Comparison of ENCODE assay signal across 1 cellular context in the genomic region with DNA sequence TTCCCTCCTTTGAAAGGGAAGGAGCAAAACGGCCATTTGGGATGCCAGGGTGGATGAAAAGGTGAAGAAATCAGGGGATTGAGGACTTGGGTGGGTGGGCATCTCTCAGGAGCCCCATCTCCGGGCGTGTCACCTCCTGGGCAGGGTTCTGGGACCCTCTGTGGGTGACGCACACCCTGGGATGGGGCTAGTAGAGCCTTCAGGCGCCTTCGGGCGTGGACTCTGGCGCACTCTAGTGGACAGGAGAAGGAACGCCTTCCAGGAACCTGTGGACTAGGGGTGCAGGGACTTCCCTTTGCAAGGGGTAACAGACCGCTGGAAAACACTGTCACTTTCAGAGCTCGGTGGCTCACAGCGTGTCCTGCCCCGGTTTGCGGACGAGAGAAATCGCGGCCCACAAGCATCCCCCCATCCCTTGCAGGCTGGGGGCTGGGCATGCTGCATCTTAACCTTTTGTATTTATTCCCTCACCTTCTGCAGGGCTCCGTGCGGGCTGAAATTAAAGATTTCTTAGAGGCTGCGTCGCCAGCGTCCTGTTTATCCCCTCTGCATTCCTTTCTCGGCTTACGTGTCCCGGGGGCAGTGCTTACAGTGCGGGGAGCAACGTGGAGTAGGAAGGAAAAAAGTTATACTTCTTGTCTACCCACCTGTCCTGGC.
TF ChIP-seq lines count a peak whose summit lies in the region.

No MANE protein-coding gene starts in this region.

TF ChIP-seq in HEK293, 187 proteins besides CTCF, POLR2A, EP300 and RAD21 (continued from another document and continues in another):
- TF ChIP-seq, protein P1, sequence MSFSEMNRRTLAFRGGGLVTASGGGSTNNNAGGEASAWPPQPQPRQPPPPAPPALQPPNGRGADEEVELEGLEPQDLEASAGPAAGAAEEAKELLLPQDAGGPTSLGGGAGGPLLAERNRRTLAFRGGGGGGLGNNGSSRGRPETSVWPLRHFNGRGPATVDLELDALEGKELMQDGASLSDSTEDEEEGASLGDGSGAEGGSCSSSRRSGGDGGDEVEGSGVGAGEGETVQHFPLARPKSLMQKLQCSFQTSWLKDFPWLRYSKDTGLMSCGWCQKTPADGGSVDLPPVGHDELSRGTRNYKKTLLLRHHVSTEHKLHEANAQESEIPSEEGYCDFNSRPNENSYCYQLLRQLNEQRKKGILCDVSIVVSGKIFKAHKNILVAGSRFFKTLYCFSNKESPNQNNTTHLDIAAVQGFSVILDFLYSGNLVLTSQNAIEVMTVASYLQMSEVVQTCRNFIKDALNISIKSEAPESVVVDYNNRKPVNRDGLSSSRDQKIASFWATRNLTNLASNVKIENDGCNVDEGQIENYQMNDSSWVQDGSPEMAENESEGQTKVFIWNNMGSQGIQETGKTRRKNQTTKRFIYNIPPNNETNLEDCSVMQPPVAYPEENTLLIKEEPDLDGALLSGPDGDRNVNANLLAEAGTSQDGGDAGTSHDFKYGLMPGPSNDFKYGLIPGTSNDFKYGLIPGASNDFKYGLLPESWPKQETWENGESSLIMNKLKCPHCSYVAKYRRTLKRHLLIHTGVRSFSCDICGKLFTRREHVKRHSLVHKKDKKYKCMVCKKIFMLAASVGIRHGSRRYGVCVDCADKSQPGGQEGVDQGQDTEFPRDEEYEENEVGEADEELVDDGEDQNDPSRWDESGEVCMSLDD (tag by site-specific recombination; IDR thresholded peaks at IDR 0.05) = peak; percentile 58
- TF ChIP-seq ZNF354C (tag by site-specific recombination; IDR thresholded peaks at IDR 0.05; ENCODE audit: borderline replicate concordance, low read depth) (no peak), ZNF843 (tag by site-specific recombination; IDR thresholded peaks at IDR 0.05) (no peak), SCRT1 (tag by site-specific recombination; IDR thresholded peaks at IDR 0.05; ENCODE audit: borderline replicate concordance) (peak; percentile 92), SCRT2 (tag by site-specific recombination; IDR thresholded peaks at IDR 0.05) (peak; percentile 92), ZIC2 (tag by site-specific recombination; IDR thresholded peaks at IDR 0.05) (no peak), ZNF558 (tag by site-specific recombination; IDR thresholded peaks at IDR 0.05) (no peak), SALL2 (tag by site-specific recombination; IDR thresholded peaks at IDR 0.05; ENCODE audit: borderline replicate concordance) (no peak), ZNF585B (tag by site-specific recombination; IDR thresholded peaks at IDR 0.05) (no peak), HOXD13 (CRISPR knock-in tag; IDR thresholded peaks at IDR 0.05; ENCODE audit: borderline replicate concordance) (no peak), ZNF239 (tag by site-specific recombination; IDR thresholded peaks at IDR 0.05) (no peak), ZNF114 (tag by site-specific recombination; IDR thresholded peaks at IDR 0.05) (no peak), BCL11A (tag by site-specific recombination; IDR thresholded peaks at IDR 0.05; ENCODE audit: low read depth) (no peak), ZBTB17 (tag by site-specific recombination; IDR thresholded peaks at IDR 0.05) (no peak), GLIS1 (tag by site-specific recombination; IDR thresholded peaks at IDR 0.05) (peak; percentile 58), ZNF76 (tag by site-specific recombination; IDR thresholded peaks at IDR 0.05; ENCODE audit: borderline replicate concordance, low read depth) (no peak), ZNF623 (tag by site-specific recombination; IDR thresholded peaks at IDR 0.05) (no peak), ZNF837 (tag by site-specific recombination; IDR thresholded peaks at IDR 0.05) (no peak), ZNF138 (tag by site-specific recombination; IDR thresholded peaks at IDR 0.05; ENCODE audit: borderline replicate concordance) (no peak), GLIS2 (tag by site-specific recombination; IDR thresholded peaks at IDR 0.05) (peak; percentile 31; the same call in 1 of the 2 replicates), ZNF112 (tag by site-specific recombination; IDR thresholded peaks at IDR 0.05) (no peak), ZNF830 (tag by site-specific recombination; IDR thresholded peaks at IDR 0.05; ENCODE audit: low read depth) (no peak), ZBTB8A (tag by site-specific recombination; IDR thresholded peaks at IDR 0.05) (peak; percentile 33; the same call in 1 of the 2 replicates), ZNF624 (tag by site-specific recombination; IDR thresholded peaks at IDR 0.05) (no peak), ZNF292 (tag by site-specific recombination; IDR thresholded peaks at IDR 0.05; ENCODE audit: borderline replicate concordance, low read depth) (no peak), ZNF37A (tag by site-specific recombination; IDR thresholded peaks at IDR 0.05) (no peak), ZNF768 (tag by site-specific recombination; IDR thresholded peaks at IDR 0.05) (no peak), ZNF654 (tag by site-specific recombination; IDR thresholded peaks at IDR 0.05; ENCODE audit: low read depth) (peak; percentile 90), ZNF549 (tag by site-specific recombination; IDR thresholded peaks at IDR 0.05) (no peak), KLF7 (tag by site-specific recombination; IDR thresholded peaks at IDR 0.05; ENCODE audit: borderline replicate concordance) (no peak), OVOL3 (tag by site-specific recombination; IDR thresholded peaks at IDR 0.05) (no peak), ZNF677 (tag by site-specific recombination; IDR thresholded peaks at IDR 0.05) (no peak), PRDM1 (tag by site-specific recombination; IDR thresholded peaks at IDR 0.05) (0 out of 2 replicates have a peak, but pooled peaks have one; percentile 22), ZFP41 (tag by site-specific recombination; IDR thresholded peaks at IDR 0.05; ENCODE audit: borderline replicate concordance) (no peak), ZNF416 (tag by site-specific recombination; IDR thresholded peaks at IDR 0.05) (no peak)
- TF ChIP-seq, protein P2, sequence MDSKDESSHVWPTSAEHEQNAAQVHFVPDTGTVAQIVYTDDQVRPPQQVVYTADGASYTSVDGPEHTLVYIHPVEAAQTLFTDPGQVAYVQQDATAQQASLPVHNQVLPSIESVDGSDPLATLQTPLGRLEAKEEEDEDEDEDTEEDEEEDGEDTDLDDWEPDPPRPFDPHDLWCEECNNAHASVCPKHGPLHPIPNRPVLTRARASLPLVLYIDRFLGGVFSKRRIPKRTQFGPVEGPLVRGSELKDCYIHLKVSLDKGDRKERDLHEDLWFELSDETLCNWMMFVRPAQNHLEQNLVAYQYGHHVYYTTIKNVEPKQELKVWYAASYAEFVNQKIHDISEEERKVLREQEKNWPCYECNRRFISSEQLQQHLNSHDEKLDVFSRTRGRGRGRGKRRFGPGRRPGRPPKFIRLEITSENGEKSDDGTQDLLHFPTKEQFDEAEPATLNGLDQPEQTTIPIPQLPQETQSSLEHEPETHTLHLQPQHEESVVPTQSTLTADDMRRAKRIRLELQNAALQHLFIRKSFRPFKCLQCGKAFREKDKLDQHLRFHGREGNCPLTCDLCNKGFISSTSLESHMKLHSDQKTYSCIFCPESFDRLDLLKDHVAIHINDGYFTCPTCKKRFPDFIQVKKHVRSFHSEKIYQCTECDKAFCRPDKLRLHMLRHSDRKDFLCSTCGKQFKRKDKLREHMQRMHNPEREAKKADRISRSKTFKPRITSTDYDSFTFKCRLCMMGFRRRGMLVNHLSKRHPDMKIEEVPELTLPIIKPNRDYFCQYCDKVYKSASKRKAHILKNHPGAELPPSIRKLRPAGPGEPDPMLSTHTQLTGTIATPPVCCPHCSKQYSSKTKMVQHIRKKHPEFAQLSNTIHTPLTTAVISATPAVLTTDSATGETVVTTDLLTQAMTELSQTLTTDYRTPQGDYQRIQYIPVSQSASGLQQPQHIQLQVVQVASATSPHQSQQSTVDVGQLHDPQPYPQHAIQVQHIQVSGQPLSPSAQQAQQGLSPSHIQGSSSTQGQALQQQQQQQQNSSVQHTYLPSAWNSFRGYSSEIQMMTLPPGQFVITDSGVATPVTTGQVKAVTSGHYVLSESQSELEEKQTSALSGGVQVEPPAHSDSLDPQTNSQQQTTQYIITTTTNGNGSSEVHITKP (tag by site-specific recombination; IDR thresholded peaks at IDR 0.05) = no peak
- TF ChIP-seq, protein P3, sequence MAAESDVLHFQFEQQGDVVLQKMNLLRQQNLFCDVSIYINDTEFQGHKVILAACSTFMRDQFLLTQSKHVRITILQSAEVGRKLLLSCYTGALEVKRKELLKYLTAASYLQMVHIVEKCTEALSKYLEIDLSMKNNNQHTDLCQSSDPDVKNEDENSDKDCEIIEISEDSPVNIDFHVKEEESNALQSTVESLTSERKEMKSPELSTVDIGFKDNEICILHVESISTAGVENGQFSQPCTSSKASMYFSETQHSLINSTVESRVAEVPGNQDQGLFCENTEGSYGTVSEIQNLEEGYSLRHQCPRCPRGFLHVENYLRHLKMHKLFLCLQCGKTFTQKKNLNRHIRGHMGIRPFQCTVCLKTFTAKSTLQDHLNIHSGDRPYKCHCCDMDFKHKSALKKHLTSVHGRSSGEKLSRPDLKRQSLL (tag by site-specific recombination; IDR thresholded peaks at IDR 0.05) = no peak
- TF ChIP-seq, protein P4, sequence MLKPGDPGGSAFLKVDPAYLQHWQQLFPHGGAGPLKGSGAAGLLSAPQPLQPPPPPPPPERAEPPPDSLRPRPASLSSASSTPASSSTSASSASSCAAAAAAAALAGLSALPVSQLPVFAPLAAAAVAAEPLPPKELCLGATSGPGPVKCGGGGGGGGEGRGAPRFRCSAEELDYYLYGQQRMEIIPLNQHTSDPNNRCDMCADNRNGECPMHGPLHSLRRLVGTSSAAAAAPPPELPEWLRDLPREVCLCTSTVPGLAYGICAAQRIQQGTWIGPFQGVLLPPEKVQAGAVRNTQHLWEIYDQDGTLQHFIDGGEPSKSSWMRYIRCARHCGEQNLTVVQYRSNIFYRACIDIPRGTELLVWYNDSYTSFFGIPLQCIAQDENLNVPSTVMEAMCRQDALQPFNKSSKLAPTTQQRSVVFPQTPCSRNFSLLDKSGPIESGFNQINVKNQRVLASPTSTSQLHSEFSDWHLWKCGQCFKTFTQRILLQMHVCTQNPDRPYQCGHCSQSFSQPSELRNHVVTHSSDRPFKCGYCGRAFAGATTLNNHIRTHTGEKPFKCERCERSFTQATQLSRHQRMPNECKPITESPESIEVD (tag by site-specific recombination; IDR thresholded peaks at IDR 0.05) = no peak
- TF ChIP-seq, protein P5, sequence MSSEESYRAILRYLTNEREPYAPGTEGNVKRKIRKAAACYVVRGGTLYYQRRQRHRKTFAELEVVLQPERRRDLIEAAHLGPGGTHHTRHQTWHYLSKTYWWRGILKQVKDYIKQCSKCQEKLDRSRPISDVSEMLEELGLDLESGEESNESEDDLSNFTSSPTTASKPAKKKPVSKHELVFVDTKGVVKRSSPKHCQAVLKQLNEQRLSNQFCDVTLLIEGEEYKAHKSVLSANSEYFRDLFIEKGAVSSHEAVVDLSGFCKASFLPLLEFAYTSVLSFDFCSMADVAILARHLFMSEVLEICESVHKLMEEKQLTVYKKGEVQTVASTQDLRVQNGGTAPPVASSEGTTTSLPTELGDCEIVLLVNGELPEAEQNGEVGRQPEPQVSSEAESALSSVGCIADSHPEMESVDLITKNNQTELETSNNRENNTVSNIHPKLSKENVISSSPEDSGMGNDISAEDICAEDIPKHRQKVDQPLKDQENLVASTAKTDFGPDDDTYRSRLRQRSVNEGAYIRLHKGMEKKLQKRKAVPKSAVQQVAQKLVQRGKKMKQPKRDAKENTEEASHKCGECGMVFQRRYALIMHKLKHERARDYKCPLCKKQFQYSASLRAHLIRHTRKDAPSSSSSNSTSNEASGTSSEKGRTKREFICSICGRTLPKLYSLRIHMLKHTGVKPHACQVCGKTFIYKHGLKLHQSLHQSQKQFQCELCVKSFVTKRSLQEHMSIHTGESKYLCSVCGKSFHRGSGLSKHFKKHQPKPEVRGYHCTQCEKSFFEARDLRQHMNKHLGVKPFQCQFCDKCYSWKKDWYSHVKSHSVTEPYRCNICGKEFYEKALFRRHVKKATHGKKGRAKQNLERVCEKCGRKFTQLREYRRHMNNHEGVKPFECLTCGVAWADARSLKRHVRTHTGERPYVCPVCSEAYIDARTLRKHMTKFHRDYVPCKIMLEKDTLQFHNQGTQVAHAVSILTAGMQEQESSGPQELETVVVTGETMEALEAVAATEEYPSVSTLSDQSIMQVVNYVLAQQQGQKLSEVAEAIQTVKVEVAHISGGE (tag by site-specific recombination; conservative IDR thresholded peaks at IDR 0.05; ENCODE audit: low read depth) = no peak
- TF ChIP-seq, protein P6, sequence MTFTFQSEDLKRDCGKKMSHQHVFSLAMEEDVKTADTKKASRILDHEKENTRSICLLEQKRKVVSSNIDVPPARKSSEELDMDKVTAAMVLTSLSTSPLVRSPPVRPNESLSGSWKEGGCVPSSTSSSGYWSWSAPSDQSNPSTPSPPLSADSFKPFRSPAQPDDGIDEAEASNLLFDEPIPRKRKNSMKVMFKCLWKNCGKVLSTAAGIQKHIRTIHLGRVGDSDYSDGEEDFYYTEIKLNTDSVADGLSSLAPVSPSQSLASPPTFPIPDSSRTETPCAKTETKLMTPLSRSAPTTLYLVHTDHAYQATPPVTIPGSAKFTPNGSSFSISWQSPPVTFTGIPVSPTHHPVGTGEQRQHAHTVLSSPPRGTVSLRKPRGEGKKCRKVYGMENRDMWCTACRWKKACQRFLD (tag by site-specific recombination; IDR thresholded peaks at IDR 0.05) = no peak
- TF ChIP-seq, protein P7, sequence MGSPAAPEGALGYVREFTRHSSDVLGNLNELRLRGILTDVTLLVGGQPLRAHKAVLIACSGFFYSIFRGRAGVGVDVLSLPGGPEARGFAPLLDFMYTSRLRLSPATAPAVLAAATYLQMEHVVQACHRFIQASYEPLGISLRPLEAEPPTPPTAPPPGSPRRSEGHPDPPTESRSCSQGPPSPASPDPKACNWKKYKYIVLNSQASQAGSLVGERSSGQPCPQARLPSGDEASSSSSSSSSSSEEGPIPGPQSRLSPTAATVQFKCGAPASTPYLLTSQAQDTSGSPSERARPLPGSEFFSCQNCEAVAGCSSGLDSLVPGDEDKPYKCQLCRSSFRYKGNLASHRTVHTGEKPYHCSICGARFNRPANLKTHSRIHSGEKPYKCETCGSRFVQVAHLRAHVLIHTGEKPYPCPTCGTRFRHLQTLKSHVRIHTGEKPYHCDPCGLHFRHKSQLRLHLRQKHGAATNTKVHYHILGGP (tag by site-specific recombination; IDR thresholded peaks at IDR 0.05) = no peak
- TF ChIP-seq, protein P8, sequence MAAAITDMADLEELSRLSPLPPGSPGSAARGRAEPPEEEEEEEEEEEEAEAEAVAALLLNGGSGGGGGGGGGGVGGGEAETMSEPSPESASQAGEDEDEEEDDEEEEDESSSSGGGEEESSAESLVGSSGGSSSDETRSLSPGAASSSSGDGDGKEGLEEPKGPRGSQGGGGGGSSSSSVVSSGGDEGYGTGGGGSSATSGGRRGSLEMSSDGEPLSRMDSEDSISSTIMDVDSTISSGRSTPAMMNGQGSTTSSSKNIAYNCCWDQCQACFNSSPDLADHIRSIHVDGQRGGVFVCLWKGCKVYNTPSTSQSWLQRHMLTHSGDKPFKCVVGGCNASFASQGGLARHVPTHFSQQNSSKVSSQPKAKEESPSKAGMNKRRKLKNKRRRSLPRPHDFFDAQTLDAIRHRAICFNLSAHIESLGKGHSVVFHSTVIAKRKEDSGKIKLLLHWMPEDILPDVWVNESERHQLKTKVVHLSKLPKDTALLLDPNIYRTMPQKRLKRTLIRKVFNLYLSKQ (tag by site-specific recombination; IDR thresholded peaks at IDR 0.05; ENCODE audit: borderline replicate concordance) = no peak
- TF ChIP-seq, protein P9, sequence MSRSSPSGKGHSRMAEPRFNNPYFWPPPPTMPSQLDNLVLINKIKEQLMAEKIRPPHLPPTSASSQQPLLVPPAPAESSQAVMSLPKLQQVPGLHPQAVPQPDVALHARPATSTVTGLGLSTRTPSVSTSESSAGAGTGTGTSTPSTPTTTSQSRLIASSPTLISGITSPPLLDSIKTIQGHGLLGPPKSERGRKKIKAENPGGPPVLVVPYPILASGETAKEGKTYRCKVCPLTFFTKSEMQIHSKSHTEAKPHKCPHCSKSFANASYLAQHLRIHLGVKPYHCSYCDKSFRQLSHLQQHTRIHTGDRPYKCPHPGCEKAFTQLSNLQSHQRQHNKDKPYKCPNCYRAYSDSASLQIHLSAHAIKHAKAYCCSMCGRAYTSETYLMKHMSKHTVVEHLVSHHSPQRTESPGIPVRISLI (tag by site-specific recombination; IDR thresholded peaks at IDR 0.05) = no peak
